1 cellular context compared by ENCODE assay signal in genomic region chr10:91416339-91416868, GRCh38.
TF ChIP-seq lines count a peak whose summit lies in the region.

No MANE protein-coding gene starts in this region.

TF ChIP-seq in IMR-90, 13 proteins besides CTCF, POLR2A, EP300 and RAD21:
- TF ChIP-seq SMC3 (IDR thresholded peaks at IDR 0.05; ENCODE audit: low read depth, low read length) (no peak), RCOR1 (IDR thresholded peaks at IDR 0.05; ENCODE audit: insufficient replicate concordance, low read length) (no peak), MXI1 (IDR thresholded peaks at IDR 0.05; ENCODE audit: borderline replicate concordance, low read depth, low read length) (no peak), MAFK (IDR thresholded peaks at IDR 0.05; ENCODE audit: low read depth, low read length) (no peak), FOS (IDR thresholded peaks at IDR 0.05; ENCODE audit: low read depth, low read length) (no peak), NFE2L2 (IDR thresholded peaks at IDR 0.05; ENCODE audit: low read depth, low read length) (no peak), CEBPB (IDR thresholded peaks at IDR 0.05; ENCODE audit: low read depth, low read length) (no peak)
